Comparison of ENCODE assay signal across 8 cellular contexts in the genomic region with DNA sequence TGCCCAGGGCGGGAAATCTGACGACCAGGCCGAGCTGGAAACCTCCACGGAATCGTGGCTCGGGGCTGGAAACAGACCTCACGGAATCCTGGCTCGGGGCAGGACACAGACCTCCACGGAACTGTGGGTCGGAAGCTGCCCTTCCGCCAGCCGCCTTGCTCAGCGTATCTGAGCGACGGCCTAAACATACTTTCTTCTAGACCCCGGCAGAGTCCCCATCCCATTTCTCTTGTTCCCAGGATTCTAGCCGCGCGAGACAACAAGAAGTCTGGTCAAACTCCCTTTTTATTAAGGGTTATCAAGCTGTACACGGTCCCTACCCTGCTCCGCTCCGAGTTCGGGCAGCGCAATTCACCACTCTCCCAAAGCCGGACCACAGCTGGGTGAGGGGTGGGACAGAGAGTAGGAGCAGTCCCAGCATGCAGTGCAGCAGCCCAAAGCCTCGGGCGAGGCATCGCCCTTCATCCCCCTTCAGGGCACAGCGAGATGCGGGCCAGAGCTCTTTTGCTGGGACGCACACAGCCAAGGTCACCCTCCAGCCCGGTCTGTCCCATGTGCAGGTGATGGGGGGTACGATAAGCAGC. TPM values are rescaled to one million over a fixed set of nuclear protein-coding genes. Genes with fewer than 3 reads are reported as not detected.
DNase-seq lines count a peak whose midpoint lies in the region; ATAC-seq and TF ChIP-seq lines count a peak whose summit lies in the region.

No MANE protein-coding gene starts in this region.

- H3K9ac ChIP-seq in HUES6 (ENCODE audit: low read length) (peak overlapping the region; percentile 86), muscle layer of colon (ENCODE audit: low read length) (peak overlapping the region; percentile 76)

- no peaks in the 10 kb centered on the region for H3K27me3 ChIP-seq in ACC112 (ENCODE audit: insufficient read depth, low read length)
- no peaks in the 10 kb centered on the region for H3K27me3 ChIP-seq in HUES6 (ENCODE audit: control insufficient read depth, insufficient read depth, low read length)
- no peaks in the 10 kb centered on the region for H3K27me3 ChIP-seq in muscle layer of colon (ENCODE audit: control insufficient read depth in 1 of 2, insufficient read depth in 2 of 2, low read length in 2 of 2)

- peak overlapping the region; percentile 37 for H2AFZ ChIP-seq in ACC112 (ENCODE audit: low read length, unreplicated experiment)

- H3K79me2 ChIP-seq in ACC112 (ENCODE audit: control insufficient read depth, insufficient read depth, low read length, unreplicated experiment) = peaks cover 9% of the 10 kb centered on the region

- H3K36me3 ChIP-seq in ACC112 (ENCODE audit: insufficient read depth, low read length) = peaks cover 19% of the 10 kb centered on the region; the same call in 1 of the 2 replicates
- H3K36me3 ChIP-seq in HUES6 (ENCODE audit: control insufficient read depth, insufficient read depth, low read length) = peaks cover 59% of the 10 kb centered on the region
- peaks cover 69% of the 10 kb centered on the region for H3K36me3 ChIP-seq in muscle layer of colon (ENCODE audit: insufficient read depth, low read length)

- peaks cover 25% of the 10 kb centered on the region for H3K4me1 ChIP-seq in ACC112 (ENCODE audit: control insufficient read depth, insufficient read depth, low read length, unreplicated experiment)
- H3K4me1 ChIP-seq in HUES6 (ENCODE audit: control insufficient read depth, insufficient read depth, low read length) = peaks cover 18% of the 10 kb centered on the region
- H3K4me1 ChIP-seq in muscle layer of colon (ENCODE audit: insufficient read depth, low read length) = peaks cover 26% of the 10 kb centered on the region

- no peak for TF ChIP-seq CTCF in choroid plexus epithelial cell (conservative IDR thresholded peaks at IDR 0.05; ENCODE audit: low read depth, low read length)

- no peak for ATAC-seq in GM19395 (IDR thresholded peaks at IDR 0.05; ENCODE audit: unreplicated experiment)

- H3K27ac ChIP-seq in ACC112 (ENCODE audit: low read depth, low read length) (peak overlapping the region; percentile 66), HUES6 (ENCODE audit: low read depth, low read length) (no peak overlapping the region), muscle layer of colon (ENCODE audit: low read depth, low read length) (peak overlapping the region; percentile 93)

- DNase-seq in choroid plexus epithelial cell (ENCODE audit: low read depth) = no peak
- DNase-seq in AG08396 (ENCODE audit: low spot score) = no peak
- no peak for DNase-seq in NCI-H187 treated with DMSO at 0.1 percent for 48 hours (lab: John Stamatoyannopoulos, UW)
- no peak for DNase-seq in A172 (ENCODE audit: low spot score)

- H3K4me3 ChIP-seq in ACC112 (ENCODE audit: low read depth, low read length) = peak overlapping the region; percentile 70
- peak overlapping the region; percentile 73 for H3K4me3 ChIP-seq in HUES6 (ENCODE audit: low read depth, low read length)
- peak overlapping the region; percentile 67 for H3K4me3 ChIP-seq in choroid plexus epithelial cell (ENCODE audit: low read depth, low read length)
- H3K4me3 ChIP-seq in muscle layer of colon (ENCODE audit: low read depth in 1 of 2, low read length in 2 of 2) = peak overlapping the region; percentile 50 to 58

- H3K9me3 ChIP-seq in HUES6 (ENCODE audit: control insufficient read depth, insufficient read depth, low read depth, low read length) (no peaks in the 10 kb centered on the region), muscle layer of colon (ENCODE audit: low read length) (no peaks in the 10 kb centered on the region)

RNA-seq across cellular contexts. Expression of gene ABCB6, which starts 0.4 kb away (rescaled TPM):
- 41.2 and 41.9 TPM in 2 replicates for total RNA-seq in A172 (2014; rRNA removed; shearing (Covaris generic))

RNA-seq across cellular contexts. Expression of gene ATG9A, which starts 10.2 kb away (rescaled TPM):
- total RNA-seq in A172 (2014; rRNA removed; shearing (Covaris generic)) = 59.0 and 60.7 TPM in 2 replicates

RNA-seq across cellular contexts. Expression of gene ANKZF1, which starts 10.4 kb away (rescaled TPM):
- 23.6 and 24.7 TPM in 2 replicates for total RNA-seq in A172 (2014; rRNA removed; shearing (Covaris generic))

RNA-seq across cellular contexts. Expression of gene ZFAND2B, which starts 12.6 kb away (rescaled TPM):
- 44.1 and 57.6 TPM in 2 replicates for total RNA-seq in A172 (2014; rRNA removed; shearing (Covaris generic))

RNA-seq across cellular contexts. Expression of gene GLB1L, which starts 26.0 kb away (rescaled TPM):
- 9.6 and 12.1 TPM in 2 replicates for total RNA-seq in A172 (2014; rRNA removed; shearing (Covaris generic))
